In the genomic region with DNA sequence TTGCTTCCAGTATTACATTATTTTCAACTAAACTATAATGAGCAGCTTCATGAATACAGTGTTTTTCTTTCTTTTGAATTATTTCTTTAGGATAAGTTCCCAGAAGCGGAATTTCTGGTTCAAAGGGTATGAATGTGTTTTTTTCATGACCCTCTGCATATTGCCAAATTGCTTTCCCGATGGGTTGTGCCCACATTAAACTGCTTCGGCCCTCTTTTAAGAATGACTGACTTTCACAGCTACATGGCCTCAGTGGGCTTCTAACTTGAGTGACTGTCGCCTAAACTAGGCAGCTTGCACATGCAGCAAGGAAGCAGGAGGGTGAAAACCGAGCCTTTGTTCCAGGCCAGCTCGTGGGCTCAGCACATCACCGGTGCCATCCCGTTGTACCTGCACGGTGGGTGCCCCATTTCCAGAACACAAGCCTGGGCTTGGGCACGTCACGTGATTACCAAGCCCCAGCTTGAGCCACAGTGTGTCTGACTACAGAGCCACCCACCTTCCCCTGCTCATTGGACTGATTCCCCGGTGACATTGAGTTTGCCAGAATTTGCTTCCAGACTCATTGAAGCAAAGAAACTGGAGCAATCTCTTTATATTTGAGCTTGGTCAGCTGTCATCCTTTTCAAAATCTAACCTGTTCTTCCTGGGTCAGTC, we compare ENCODE assay signal across 15 cellular contexts.
DNase-seq lines count a peak whose midpoint lies in the region; ATAC-seq and TF ChIP-seq lines count a peak whose summit lies in the region.
"Had no signal": no experiment of that assay in that cellular context is flagged by ENCODE, and none has a peak within 500 bp of the region (broad histone marks: within the 10 kb centered on the region; RNA-seq: fewer than 3 reads in every experiment).

No MANE protein-coding gene starts in this region.

- H3K4me3 Mint-ChIP-seq in activated CD8-positive, alpha-beta T cell treated with anti-CD3 and anti-CD28 coated beads, Interleukin-2, amount 10 ng/mL, durations not matched to agents 7 days and 5 days: no peak overlapping the region
- H3K4me3 Mint-ChIP-seq: activated B cell treated with CpG ODN at 0.5 μM for 24 hours; CD4-positive, alpha-beta memory T cell had no signal

- peaks cover 79% of the 10 kb centered on the region for H3K4me1 Mint-ChIP-seq in activated CD8-positive, alpha-beta T cell treated with anti-CD3 and anti-CD28 coated beads, Interleukin-2, amount 10 ng/mL, durations not matched to agents 7 days and 5 days (ENCODE audit: low read depth)

- no peak for ATAC-seq in activated CD8-positive, alpha-beta T cell treated with anti-CD3 and anti-CD28 coated beads, Interleukin-2, amount 10 ng/mL, durations not matched to agents 7 days and 5 days
- ATAC-seq: SK-N-SH treated with all-trans-retinoic acid at 6 μM for 48 hours had no signal

- no peak overlapping the region for H3K27ac ChIP-seq in WERI-Rb-1

- no peak for TF ChIP-seq CTCF in epithelial cell of esophagus (IDR thresholded peaks at IDR 0.05; ENCODE audit: insufficient read depth, low read depth, low read length, missing control alignments)
- no peak for TF ChIP-seq CTCF in WERI-Rb-1 (IDR thresholded peaks at IDR 0.05; ENCODE audit: low read depth, low read length)

- H3K27me3 Mint-ChIP-seq in activated CD8-positive, alpha-beta T cell treated with anti-CD3 and anti-CD28 coated beads, Interleukin-2, amount 10 ng/mL, durations not matched to agents 7 days and 5 days (ENCODE audit: low read depth): no peaks in the 10 kb centered on the region
- H3K27me3 Mint-ChIP-seq: activated B cell treated with CpG ODN at 0.5 μM for 24 hours; CD4-positive, alpha-beta memory T cell had no signal

- H3K36me3 ChIP-seq in WERI-Rb-1: peaks cover 11% of the 10 kb centered on the region

- DNase-seq in NCI-H1694 treated with DMSO at 0.1 percent for 48 hours (lab: John Stamatoyannopoulos, UW): peak; percentile 46
- no peak for DNase-seq in activated CD8-positive, alpha-beta T cell treated with anti-CD3 and anti-CD28 coated beads, Interleukin-2, amount 10 ng/mL, durations not matched to agents 7 days and 5 days
- peak; percentile 63 for DNase-seq in epithelial cell of esophagus (ENCODE audit: low read depth)
- DNase-seq in superior temporal gyrus (ENCODE audit: extremely low spot score): peak; percentile 21
- no peak for DNase-seq in NCI-H1436 (lab: John Stamatoyannopoulos, UW)
- no peak for DNase-seq in WERI-Rb-1
- no peak for DNase-seq in T-helper 9 cell
- DNase-seq: activated B cell treated with CpG ODN at 0.5 μM for 24 hours; activated T-cell treated with anti-CD3 and anti-CD28 coated beads, Interleukin-2, amount 50 U/mL, for 48 hours; CD4-positive, alpha-beta memory T cell; GDM1; kidney glomerular epithelial cell; NCI-H2029; stimulated activated naive CD4-positive, alpha-beta T cell had no signal

- H3K9me3 Mint-ChIP-seq in activated CD8-positive, alpha-beta T cell treated with anti-CD3 and anti-CD28 coated beads, Interleukin-2, amount 10 ng/mL, durations not matched to agents 7 days and 5 days (ENCODE audit: insufficient read depth): no peaks in the 10 kb centered on the region
- H3K9me3 Mint-ChIP-seq: activated B cell treated with CpG ODN at 0.5 μM for 24 hours; CD4-positive, alpha-beta memory T cell had no signal

- H3K27ac Mint-ChIP-seq in activated CD8-positive, alpha-beta T cell treated with anti-CD3 and anti-CD28 coated beads, Interleukin-2, amount 10 ng/mL, durations not matched to agents 7 days and 5 days: peak overlapping the region; percentile 75
- H3K27ac Mint-ChIP-seq: activated B cell treated with CpG ODN at 0.5 μM for 24 hours; CD4-positive, alpha-beta memory T cell had no signal

- no peaks in the 10 kb centered on the region for H3K27me3 ChIP-seq in WERI-Rb-1 (ENCODE audit: insufficient read depth, low read depth, severe bottlenecking)

- POLR2A ChIA-PET in activated CD8-positive, alpha-beta T cell treated with anti-CD3 and anti-CD28 coated beads, Interleukin-2, amount 10 ng/mL, durations not matched to agents 7 days and 5 days (lab: Charles Lee): no interaction called here

- H3K36me3 Mint-ChIP-seq in activated CD8-positive, alpha-beta T cell treated with anti-CD3 and anti-CD28 coated beads, Interleukin-2, amount 10 ng/mL, durations not matched to agents 7 days and 5 days (ENCODE audit: low read depth): peaks cover 69% of the 10 kb centered on the region

- H3K9me3 ChIP-seq in WERI-Rb-1 (ENCODE audit: severe bottlenecking): no peaks in the 10 kb centered on the region

- CTCF ChIA-PET in activated CD8-positive, alpha-beta T cell treated with anti-CD3 and anti-CD28 coated beads, Interleukin-2, amount 10 ng/mL, durations not matched to agents 7 days and 5 days (lab: Charles Lee): interaction anchor here (1.0 to 1.9 kb wide), 4 partner anchors 32 to 85 kb away, joined by 3 to 6 read pairs (median 4); no protein-coding TSS in a partner anchor

- H3K4me3 ChIP-seq in epithelial cell of esophagus (ENCODE audit: low read length): no peak overlapping the region
- no peak overlapping the region for H3K4me3 ChIP-seq in WERI-Rb-1 (ENCODE audit: low read depth, low read length)

Comparison
In these comparisons a context has a peak if more than half of its experiments do, and no peak if none do; other contexts are left out.
1. DNase-seq: peak in NCI-H1694 treated with DMSO at 0.1 percent for 48 hours (single experiment), epithelial cell of esophagus (single experiment) and superior temporal gyrus (single experiment); none in activated CD8-positive, alpha-beta T cell treated with anti-CD3 and anti-CD28 coated beads, Interleukin-2, amount 10 ng/mL, durations not matched to agents 7 days and 5 days (single experiment), NCI-H1436 (single experiment), WERI-Rb-1 (single experiment) and T-helper 9 cell (single experiment).